Comparison of ENCODE assay signal across 1 cellular context in the genomic region with DNA sequence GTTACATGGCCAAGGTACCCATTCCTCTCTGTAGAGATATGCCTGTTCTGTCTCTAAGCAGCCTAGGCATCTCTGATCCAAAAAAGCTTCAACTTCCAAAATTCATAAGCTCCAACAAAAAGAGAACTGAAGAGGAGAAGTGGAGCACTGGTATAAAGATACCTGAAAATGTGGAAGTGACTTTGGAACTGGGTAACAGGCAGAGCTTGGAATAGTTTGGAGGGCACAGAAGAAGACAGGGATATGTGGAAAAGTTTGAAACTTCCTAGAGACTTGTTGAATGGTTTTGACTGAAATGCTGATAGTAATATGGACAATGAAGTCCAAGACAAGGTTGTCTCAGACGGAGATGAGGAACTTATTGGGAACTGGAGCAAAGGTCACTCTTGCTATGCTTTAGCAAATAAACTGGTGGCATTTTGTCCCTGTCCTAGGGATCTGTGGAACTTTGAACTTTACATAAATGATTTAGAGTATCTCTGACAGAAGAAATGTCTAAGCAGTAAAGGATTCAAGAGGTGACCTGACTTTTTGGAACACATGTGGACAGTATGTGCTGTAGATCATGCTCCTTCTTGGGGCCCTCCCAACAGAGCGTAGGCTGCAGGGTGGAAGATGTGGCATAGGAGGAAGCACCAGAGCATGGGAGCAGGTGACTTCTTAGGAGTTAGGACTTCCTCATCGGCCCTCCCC.
A peak's percentile ranks its signal among the peaks of the same experiment; 100 is the strongest.
TF ChIP-seq lines count a peak whose summit lies in the region.

No MANE protein-coding gene starts in this region.

TF ChIP-seq in HepG2, 621 proteins besides CTCF, POLR2A, EP300 and RAD21 (continued from another document):
- 0 out of 2 replicates have a peak, but pooled peaks have one; percentile 32 for TF ChIP-seq POGZ (CRISPR knock-in tag; IDR thresholded peaks at IDR 0.05)
- TF ChIP-seq, protein P1, sequence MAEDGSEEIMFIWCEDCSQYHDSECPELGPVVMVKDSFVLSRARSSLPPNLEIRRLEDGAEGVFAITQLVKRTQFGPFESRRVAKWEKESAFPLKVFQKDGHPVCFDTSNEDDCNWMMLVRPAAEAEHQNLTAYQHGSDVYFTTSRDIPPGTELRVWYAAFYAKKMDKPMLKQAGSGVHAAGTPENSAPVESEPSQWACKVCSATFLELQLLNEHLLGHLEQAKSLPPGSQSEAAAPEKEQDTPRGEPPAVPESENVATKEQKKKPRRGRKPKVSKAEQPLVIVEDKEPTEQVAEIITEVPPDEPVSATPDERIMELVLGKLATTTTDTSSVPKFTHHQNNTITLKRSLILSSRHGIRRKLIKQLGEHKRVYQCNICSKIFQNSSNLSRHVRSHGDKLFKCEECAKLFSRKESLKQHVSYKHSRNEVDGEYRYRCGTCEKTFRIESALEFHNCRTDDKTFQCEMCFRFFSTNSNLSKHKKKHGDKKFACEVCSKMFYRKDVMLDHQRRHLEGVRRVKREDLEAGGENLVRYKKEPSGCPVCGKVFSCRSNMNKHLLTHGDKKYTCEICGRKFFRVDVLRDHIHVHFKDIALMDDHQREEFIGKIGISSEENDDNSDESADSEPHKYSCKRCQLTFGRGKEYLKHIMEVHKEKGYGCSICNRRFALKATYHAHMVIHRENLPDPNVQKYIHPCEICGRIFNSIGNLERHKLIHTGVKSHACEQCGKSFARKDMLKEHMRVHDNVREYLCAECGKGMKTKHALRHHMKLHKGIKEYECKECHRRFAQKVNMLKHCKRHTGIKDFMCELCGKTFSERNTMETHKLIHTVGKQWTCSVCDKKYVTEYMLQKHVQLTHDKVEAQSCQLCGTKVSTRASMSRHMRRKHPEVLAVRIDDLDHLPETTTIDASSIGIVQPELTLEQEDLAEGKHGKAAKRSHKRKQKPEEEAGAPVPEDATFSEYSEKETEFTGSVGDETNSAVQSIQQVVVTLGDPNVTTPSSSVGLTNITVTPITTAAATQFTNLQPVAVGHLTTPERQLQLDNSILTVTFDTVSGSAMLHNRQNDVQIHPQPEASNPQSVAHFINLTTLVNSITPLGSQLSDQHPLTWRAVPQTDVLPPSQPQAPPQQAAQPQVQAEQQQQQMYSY (CRISPR knock-in tag; IDR thresholded peaks at IDR 0.05) = peak; percentile 75
- peak; percentile 16; the same call in 1 of the 2 replicates for TF ChIP-seq NCOR1 (IDR thresholded peaks at IDR 0.05; ENCODE audit: borderline replicate concordance, low read length)
- TF ChIP-seq, protein P2, sequence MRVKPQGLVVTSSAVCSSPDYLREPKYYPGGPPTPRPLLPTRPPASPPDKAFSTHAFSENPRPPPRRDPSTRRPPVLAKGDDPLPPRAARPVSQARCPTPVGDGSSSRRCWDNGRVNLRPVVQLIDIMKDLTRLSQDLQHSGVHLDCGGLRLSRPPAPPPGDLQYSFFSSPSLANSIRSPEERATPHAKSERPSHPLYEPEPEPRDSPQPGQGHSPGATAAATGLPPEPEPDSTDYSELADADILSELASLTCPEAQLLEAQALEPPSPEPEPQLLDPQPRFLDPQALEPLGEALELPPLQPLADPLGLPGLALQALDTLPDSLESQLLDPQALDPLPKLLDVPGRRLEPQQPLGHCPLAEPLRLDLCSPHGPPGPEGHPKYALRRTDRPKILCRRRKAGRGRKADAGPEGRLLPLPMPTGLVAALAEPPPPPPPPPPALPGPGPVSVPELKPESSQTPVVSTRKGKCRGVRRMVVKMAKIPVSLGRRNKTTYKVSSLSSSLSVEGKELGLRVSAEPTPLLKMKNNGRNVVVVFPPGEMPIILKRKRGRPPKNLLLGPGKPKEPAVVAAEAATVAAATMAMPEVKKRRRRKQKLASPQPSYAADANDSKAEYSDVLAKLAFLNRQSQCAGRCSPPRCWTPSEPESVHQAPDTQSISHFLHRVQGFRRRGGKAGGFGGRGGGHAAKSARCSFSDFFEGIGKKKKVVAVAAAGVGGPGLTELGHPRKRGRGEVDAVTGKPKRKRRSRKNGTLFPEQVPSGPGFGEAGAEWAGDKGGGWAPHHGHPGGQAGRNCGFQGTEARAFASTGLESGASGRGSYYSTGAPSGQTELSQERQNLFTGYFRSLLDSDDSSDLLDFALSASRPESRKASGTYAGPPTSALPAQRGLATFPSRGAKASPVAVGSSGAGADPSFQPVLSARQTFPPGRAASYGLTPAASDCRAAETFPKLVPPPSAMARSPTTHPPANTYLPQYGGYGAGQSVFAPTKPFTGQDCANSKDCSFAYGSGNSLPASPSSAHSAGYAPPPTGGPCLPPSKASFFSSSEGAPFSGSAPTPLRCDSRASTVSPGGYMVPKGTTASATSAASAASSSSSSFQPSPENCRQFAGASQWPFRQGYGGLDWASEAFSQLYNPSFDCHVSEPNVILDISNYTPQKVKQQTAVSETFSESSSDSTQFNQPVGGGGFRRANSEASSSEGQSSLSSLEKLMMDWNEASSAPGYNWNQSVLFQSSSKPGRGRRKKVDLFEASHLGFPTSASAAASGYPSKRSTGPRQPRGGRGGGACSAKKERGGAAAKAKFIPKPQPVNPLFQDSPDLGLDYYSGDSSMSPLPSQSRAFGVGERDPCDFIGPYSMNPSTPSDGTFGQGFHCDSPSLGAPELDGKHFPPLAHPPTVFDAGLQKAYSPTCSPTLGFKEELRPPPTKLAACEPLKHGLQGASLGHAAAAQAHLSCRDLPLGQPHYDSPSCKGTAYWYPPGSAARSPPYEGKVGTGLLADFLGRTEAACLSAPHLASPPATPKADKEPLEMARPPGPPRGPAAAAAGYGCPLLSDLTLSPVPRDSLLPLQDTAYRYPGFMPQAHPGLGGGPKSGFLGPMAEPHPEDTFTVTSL (CRISPR knock-in tag; IDR thresholded peaks at IDR 0.05; ENCODE audit: borderline replicate concordance) = peak; percentile 26; the same call in 1 of the 2 replicates
- TF ChIP-seq, protein P3, sequence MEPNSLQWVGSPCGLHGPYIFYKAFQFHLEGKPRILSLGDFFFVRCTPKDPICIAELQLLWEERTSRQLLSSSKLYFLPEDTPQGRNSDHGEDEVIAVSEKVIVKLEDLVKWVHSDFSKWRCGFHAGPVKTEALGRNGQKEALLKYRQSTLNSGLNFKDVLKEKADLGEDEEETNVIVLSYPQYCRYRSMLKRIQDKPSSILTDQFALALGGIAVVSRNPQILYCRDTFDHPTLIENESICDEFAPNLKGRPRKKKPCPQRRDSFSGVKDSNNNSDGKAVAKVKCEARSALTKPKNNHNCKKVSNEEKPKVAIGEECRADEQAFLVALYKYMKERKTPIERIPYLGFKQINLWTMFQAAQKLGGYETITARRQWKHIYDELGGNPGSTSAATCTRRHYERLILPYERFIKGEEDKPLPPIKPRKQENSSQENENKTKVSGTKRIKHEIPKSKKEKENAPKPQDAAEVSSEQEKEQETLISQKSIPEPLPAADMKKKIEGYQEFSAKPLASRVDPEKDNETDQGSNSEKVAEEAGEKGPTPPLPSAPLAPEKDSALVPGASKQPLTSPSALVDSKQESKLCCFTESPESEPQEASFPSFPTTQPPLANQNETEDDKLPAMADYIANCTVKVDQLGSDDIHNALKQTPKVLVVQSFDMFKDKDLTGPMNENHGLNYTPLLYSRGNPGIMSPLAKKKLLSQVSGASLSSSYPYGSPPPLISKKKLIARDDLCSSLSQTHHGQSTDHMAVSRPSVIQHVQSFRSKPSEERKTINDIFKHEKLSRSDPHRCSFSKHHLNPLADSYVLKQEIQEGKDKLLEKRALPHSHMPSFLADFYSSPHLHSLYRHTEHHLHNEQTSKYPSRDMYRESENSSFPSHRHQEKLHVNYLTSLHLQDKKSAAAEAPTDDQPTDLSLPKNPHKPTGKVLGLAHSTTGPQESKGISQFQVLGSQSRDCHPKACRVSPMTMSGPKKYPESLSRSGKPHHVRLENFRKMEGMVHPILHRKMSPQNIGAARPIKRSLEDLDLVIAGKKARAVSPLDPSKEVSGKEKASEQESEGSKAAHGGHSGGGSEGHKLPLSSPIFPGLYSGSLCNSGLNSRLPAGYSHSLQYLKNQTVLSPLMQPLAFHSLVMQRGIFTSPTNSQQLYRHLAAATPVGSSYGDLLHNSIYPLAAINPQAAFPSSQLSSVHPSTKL (CRISPR knock-in tag; IDR thresholded peaks at IDR 0.05) = peak; percentile 54
- TF ChIP-seq RXRB (CRISPR knock-in tag; IDR thresholded peaks at IDR 0.05; ENCODE audit: borderline replicate concordance) = peak; percentile 74
- no peak for TF ChIP-seq BCL6 (CRISPR knock-in tag; IDR thresholded peaks at IDR 0.05)
- TF ChIP-seq, protein P4, sequence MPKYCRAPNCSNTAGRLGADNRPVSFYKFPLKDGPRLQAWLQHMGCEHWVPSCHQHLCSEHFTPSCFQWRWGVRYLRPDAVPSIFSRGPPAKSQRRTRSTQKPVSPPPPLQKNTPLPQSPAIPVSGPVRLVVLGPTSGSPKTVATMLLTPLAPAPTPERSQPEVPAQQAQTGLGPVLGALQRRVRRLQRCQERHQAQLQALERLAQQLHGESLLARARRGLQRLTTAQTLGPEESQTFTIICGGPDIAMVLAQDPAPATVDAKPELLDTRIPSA (CRISPR knock-in tag; IDR thresholded peaks at IDR 0.05; ENCODE audit: borderline replicate concordance) = no peak
- TF ChIP-seq HOXD1 (CRISPR knock-in tag; IDR thresholded peaks at IDR 0.05) = no peak
- TF ChIP-seq, protein P5, sequence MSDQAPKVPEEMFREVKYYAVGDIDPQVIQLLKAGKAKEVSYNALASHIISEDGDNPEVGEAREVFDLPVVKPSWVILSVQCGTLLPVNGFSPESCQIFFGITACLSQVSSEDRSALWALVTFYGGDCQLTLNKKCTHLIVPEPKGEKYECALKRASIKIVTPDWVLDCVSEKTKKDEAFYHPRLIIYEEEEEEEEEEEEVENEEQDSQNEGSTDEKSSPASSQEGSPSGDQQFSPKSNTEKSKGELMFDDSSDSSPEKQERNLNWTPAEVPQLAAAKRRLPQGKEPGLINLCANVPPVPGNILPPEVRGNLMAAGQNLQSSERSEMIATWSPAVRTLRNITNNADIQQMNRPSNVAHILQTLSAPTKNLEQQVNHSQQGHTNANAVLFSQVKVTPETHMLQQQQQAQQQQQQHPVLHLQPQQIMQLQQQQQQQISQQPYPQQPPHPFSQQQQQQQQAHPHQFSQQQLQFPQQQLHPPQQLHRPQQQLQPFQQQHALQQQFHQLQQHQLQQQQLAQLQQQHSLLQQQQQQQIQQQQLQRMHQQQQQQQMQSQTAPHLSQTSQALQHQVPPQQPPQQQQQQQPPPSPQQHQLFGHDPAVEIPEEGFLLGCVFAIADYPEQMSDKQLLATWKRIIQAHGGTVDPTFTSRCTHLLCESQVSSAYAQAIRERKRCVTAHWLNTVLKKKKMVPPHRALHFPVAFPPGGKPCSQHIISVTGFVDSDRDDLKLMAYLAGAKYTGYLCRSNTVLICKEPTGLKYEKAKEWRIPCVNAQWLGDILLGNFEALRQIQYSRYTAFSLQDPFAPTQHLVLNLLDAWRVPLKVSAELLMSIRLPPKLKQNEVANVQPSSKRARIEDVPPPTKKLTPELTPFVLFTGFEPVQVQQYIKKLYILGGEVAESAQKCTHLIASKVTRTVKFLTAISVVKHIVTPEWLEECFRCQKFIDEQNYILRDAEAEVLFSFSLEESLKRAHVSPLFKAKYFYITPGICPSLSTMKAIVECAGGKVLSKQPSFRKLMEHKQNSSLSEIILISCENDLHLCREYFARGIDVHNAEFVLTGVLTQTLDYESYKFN (CRISPR knock-in tag; conservative IDR thresholded peaks at IDR 0.05) = peak; percentile 63
- 0 out of 2 replicates have a peak, but pooled peaks have one; percentile 37 for TF ChIP-seq NCOA2 (CRISPR knock-in tag; IDR thresholded peaks at IDR 0.05)
- TF ChIP-seq HNF4A (CRISPR knock-in tag; IDR thresholded peaks at IDR 0.05) = peak; percentile 88
- TF ChIP-seq ZBTB20 (CRISPR knock-in tag; IDR thresholded peaks at IDR 0.05; ENCODE audit: borderline replicate concordance, low read depth) = no peak
- 0 out of 2 replicates have a peak, but pooled peaks have one; percentile 31 for TF ChIP-seq SOX5 (CRISPR knock-in tag; IDR thresholded peaks at IDR 0.05; ENCODE audit: borderline replicate concordance)
- TF ChIP-seq SMARCC2 (IDR thresholded peaks at IDR 0.05) = no peak
- TF ChIP-seq HDAC2 (CRISPR knock-in tag; IDR thresholded peaks at IDR 0.05) = 0 out of 2 replicates have a peak, but pooled peaks have one; percentile 18
- TF ChIP-seq SOX6 (IDR thresholded peaks at IDR 0.05) = no peak
- peak; percentile 40; the same call in 1 of the 2 replicates for TF ChIP-seq SOX6 (CRISPR knock-in tag; IDR thresholded peaks at IDR 0.05)
- no peak for TF ChIP-seq SOX13 (IDR thresholded peaks at IDR 0.05)
- 0 out of 4 replicates have a peak, but pooled peaks of 1 of the 2 experiments have one; percentile 15 for TF ChIP-seq SOX13 (CRISPR knock-in tag; conservative IDR thresholded peaks at IDR 0.05 in 1 of 2, IDR thresholded peaks at IDR 0.05 in 1 of 2)
- peak; percentile 62 for TF ChIP-seq HNF4G (IDR thresholded peaks at IDR 0.05; ENCODE audit: borderline replicate concordance, low read depth, low read length)
- no peak for TF ChIP-seq HNF4G (CRISPR knock-in tag; IDR thresholded peaks at IDR 0.05; ENCODE audit: borderline replicate concordance, low read depth)
- peak; percentile 68 for TF ChIP-seq GATAD2A (CRISPR knock-in tag; IDR thresholded peaks at IDR 0.05)
- peak; percentile 53; the same call in 1 of the 2 replicates for TF ChIP-seq NR2F6 (IDR thresholded peaks at IDR 0.05)
- 0 out of 2 replicates have a peak, but pooled peaks have one; percentile 12 for TF ChIP-seq NR2F6 (CRISPR knock-in tag; IDR thresholded peaks at IDR 0.05)
TF ChIP-seq in HepG2: peak in this region for 19.
